ENCODE assay signal across 23 cellular contexts in genomic region chr16:15795615-15796014, GRCh38.
DNase-seq lines count a peak whose midpoint lies in the region; TF ChIP-seq lines count a peak whose summit lies in the region.
"Had no signal": no experiment of that assay in that cellular context is flagged by ENCODE, and none has a peak within 500 bp of the region (broad histone marks: within the 10 kb centered on the region; RNA-seq: fewer than 3 reads in every experiment).

No MANE protein-coding gene starts in this region.

- no peaks in the 10 kb centered on the region for H3K9me2 ChIP-seq in MM.1S (replicated peaks; ENCODE audit: insufficient read depth, low read length)

- no peak overlapping the region for H2AFZ ChIP-seq in MM.1S (ENCODE audit: low read length)
- H2AFZ ChIP-seq: GM23338 had no signal

- no peak for TF ChIP-seq CTCF in ascending aorta (IDR thresholded peaks at IDR 0.05)
- TF ChIP-seq CTCF in coronary artery (IDR thresholded peaks at IDR 0.05) = no peak
- TF ChIP-seq CTCF in sigmoid colon (IDR thresholded peaks at IDR 0.05) = no peak
- TF ChIP-seq CTCF in right atrium auricular region (IDR thresholded peaks at IDR 0.05) = no peak
- TF ChIP-seq CTCF in MM.1S (IDR thresholded peaks at IDR 0.05; ENCODE audit: low read length) = no peak

- H3K36me3 ChIP-seq in ascending aorta (peaks cover 44 to 61% of the 10 kb centered on the region in 2 donors), muscle layer of colon (ENCODE audit: insufficient read depth, low read length) (peaks cover 74% of the 10 kb centered on the region), sigmoid colon (peaks cover 4 to 82% (median 56%) of the 10 kb centered on the region in 4 donors), right atrium auricular region (no peaks in the 10 kb centered on the region), MM.1S (replicated peaks; ENCODE audit: insufficient read depth, low read length) (no peaks in the 10 kb centered on the region)
- H3K36me3 ChIP-seq: BE2C; BLaER1 treated with 17β-estradiol and CSF1 and Interleukin-3, amounts not matched to agents 10 nM and 100 nM had no signal

- peak overlapping the region; percentile 79 for H3K27ac ChIP-seq in ascending aorta
- peak overlapping the region; percentile 55 to 76 for H3K27ac ChIP-seq in coronary artery
- peak overlapping the region; percentile 23 for H3K27ac ChIP-seq in muscle layer of colon (ENCODE audit: low read depth, low read length)
- H3K27ac ChIP-seq in sigmoid colon = peak overlapping the region; percentile 67 to 98 (median 84)
- no peak overlapping the region for H3K27ac ChIP-seq in right atrium auricular region
- no peak overlapping the region for H3K27ac ChIP-seq in MM.1S (ENCODE audit: low read length)
- H3K27ac ChIP-seq: A549; BLaER1 treated with 17β-estradiol and CSF1 and Interleukin-3, amounts not matched to agents 10 nM and 100 nM had no signal

- WGBS in sigmoid colon, 2 donors = 85 to 87% methylated on average over 1 of the region's 1 CpG

- no peak overlapping the region for H3K4me3 ChIP-seq in ascending aorta
- no peak overlapping the region for H3K4me3 ChIP-seq in coronary artery
- H3K4me3 ChIP-seq in muscle layer of colon (ENCODE audit: low read depth in 1 of 2, low read length in 2 of 2) = no peak overlapping the region
- no peak overlapping the region for H3K4me3 ChIP-seq in sigmoid colon
- H3K4me3 ChIP-seq in right atrium auricular region = no peak overlapping the region
- H3K4me3 ChIP-seq in MM.1S (ENCODE audit: low read length) = no peak overlapping the region
- H3K4me3 ChIP-seq: A549; BLaER1 treated with 17β-estradiol and CSF1 and Interleukin-3, amounts not matched to agents 10 nM and 100 nM; GM12878; GM23338 had no signal

- H3K4me1 ChIP-seq in ascending aorta (peaks cover 9 to 51% of the 10 kb centered on the region in 2 donors), muscle layer of colon (ENCODE audit: insufficient read depth, low read length) (peaks cover 76% of the 10 kb centered on the region), sigmoid colon (peaks cover 0 to 99% (median 89%) of the 10 kb centered on the region in 4 donors), right atrium auricular region (peaks cover 0 to 6% of the 10 kb centered on the region in 2 donors), MM.1S (ENCODE audit: low read length) (no peaks in the 10 kb centered on the region)
- H3K4me1 ChIP-seq: BE2C had no signal

- no peak for TF ChIP-seq EP300 in sigmoid colon (IDR thresholded peaks at IDR 0.05)

- no peaks in the 10 kb centered on the region for H3K79me2 ChIP-seq in MM.1S (ENCODE audit: low read length)

- DNase-seq in ascending aorta (ENCODE audit: low spot score in 2 of 2) (no peak), coronary artery (ENCODE audit: low spot score) (no peak), sigmoid colon (peak; percentile 14), right atrium auricular region (ENCODE audit: low spot score) (no peak), medulla oblongata (ENCODE audit: extremely low spot score) (no peak), MM.1S (no peak), NK-92 (lab: John Stamatoyannopoulos, UW; ENCODE audit: unreplicated experiment) (no peak)
- DNase-seq: 8988T; ACHN; AML-193; BE2C; CD4-positive, alpha-beta T cell; CD8-positive, alpha-beta memory T cell; DMS 273 treated with DMSO at 0.1 percent for 48 hours; DMS79; EL; GDM1; H9 had no signal

- no peaks in the 10 kb centered on the region for H3F3A ChIP-seq in MM.1S (ENCODE audit: insufficient read depth, low read length)

- no peaks in the 10 kb centered on the region for H3K9me3 ChIP-seq in ascending aorta
- no peaks in the 10 kb centered on the region for H3K9me3 ChIP-seq in muscle layer of colon (ENCODE audit: low read length)
- H3K9me3 ChIP-seq in sigmoid colon = no peaks in the 10 kb centered on the region
- H3K9me3 ChIP-seq in right atrium auricular region = peaks cover 5 to 15% of the 10 kb centered on the region in 2 donors
- no peaks in the 10 kb centered on the region for H3K9me3 ChIP-seq in MM.1S (replicated peaks; ENCODE audit: insufficient read depth, low read length)
- H3K9me3 ChIP-seq: BE2C had no signal

- no peak overlapping the region for H3K9ac ChIP-seq in muscle layer of colon (ENCODE audit: low read length)
- H3K9ac ChIP-seq in MM.1S (ENCODE audit: low read length) = no peak overlapping the region
- H3K9ac ChIP-seq: BLaER1 treated with 17β-estradiol and CSF1 and Interleukin-3, amounts not matched to agents 10 nM and 100 nM had no signal

- no peak for TF ChIP-seq POLR2A in sigmoid colon (IDR thresholded peaks at IDR 0.05)

- no peaks in the 10 kb centered on the region for H4K20me1 ChIP-seq in MM.1S (ENCODE audit: insufficient read depth, low read length)
- H4K20me1 ChIP-seq: BLaER1 treated with 17β-estradiol and CSF1 and Interleukin-3, amounts not matched to agents 10 nM and 100 nM had no signal

- intact Hi-C loops in ascending aorta (cut with DNase I) = no loop called here
- intact Hi-C loops in sigmoid colon (cut with DNase I) = loop anchor here (10.0 kb wide), 1 partner anchor 329 kb away; no protein-coding TSS in a partner anchor

- H3K4me2 ChIP-seq in MM.1S (ENCODE audit: low read depth, low read length) = no peak overlapping the region
- H3K4me2 ChIP-seq: A549; BLaER1 treated with 17β-estradiol and CSF1 and Interleukin-3, amounts not matched to agents 10 nM and 100 nM; GM23338 had no signal

- no peaks in the 10 kb centered on the region for H3K27me3 ChIP-seq in ascending aorta
- no peaks in the 10 kb centered on the region for H3K27me3 ChIP-seq in muscle layer of colon (ENCODE audit: control insufficient read depth in 1 of 2, insufficient read depth in 2 of 2, low read length in 2 of 2)
- H3K27me3 ChIP-seq in sigmoid colon = no peaks in the 10 kb centered on the region
- H3K27me3 ChIP-seq in right atrium auricular region = no peaks in the 10 kb centered on the region
- H3K27me3 ChIP-seq in MM.1S (replicated peaks; ENCODE audit: insufficient read depth, low read length) = no peaks in the 10 kb centered on the region
- H3K27me3 ChIP-seq: BE2C; BLaER1 treated with 17β-estradiol and CSF1 and Interleukin-3, amounts not matched to agents 10 nM and 100 nM had no signal

Comparison
In these comparisons a context has a peak if more than half of its experiments do, and no peak if none do; other contexts are left out.
1. H3K27ac ChIP-seq: peak in ascending aorta (2 of 2), coronary artery (2 of 2), muscle layer of colon (single experiment) and sigmoid colon (4 of 4); none in right atrium auricular region (0 of 2) and MM.1S (single experiment).